In the genomic region with DNA sequence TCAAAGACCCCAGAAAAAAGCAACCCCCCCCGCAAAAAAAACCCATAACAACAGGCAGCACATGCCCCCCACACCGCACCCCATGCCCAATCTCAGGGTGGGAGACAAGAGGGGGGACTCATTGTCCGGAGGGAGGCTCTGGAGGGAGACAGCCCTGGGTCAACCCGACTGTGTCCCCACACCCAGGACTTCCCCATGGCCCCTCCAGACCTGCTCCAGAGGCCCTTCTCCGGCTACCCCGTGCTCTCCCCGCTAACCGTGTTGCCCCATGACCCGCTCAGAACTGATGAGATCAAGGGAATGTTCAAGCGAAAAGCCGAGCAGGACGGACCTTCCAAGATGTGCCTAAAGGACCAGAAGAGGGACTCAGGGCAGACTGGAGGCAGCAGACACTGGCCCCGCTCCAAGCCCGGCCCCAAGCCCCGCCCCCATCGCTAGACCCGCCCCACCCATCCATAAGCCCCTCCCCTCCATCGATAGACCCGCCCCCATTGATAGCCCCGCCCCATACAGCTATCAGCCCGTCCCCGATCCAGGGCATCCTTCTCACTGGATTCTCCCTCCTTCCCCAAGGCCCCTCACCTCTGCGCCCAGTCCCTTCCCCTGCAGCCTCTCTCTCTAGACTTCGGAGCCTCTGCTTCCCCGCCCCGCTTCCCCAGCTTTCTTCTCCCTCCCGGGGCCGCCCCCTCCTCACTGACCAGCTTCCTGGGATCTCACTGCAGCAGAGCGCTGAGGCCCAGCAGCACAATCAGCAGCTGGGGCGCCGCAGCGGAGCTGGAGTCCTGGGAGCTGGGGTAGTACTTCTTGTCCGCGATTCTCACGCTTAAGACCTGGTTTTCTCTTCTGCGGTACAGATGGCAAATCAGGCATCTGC, we compare ENCODE assay signal across 8 cellular contexts. TPM values are rescaled to one million over a fixed set of nuclear protein-coding genes. Genes with fewer than 3 reads are reported as not detected.
DNase-seq lines count a peak whose midpoint lies in the region; ATAC-seq and TF ChIP-seq lines count a peak whose summit lies in the region.

No MANE protein-coding gene starts in this region.

- no peaks in the 10 kb centered on the region for H3K79me2 ChIP-seq in PC-3 (ENCODE audit: low read length)

- 26% methylated on average over 33 of the region's 36 CpGs for WGBS in mesenchymal stem cell
- WGBS in tibial nerve, 2 donors = 37 to 47% methylated on average over 16 to 32 of the region's 36 CpGs

- H3K36me3 ChIP-seq in PC-3 (ENCODE audit: low read depth, low read length) (no peaks in the 10 kb centered on the region), adipocyte (ENCODE audit: control insufficient read depth, insufficient read depth, low read length, severe bottlenecking) (no peaks in the 10 kb centered on the region), mesenchymal stem cell (ENCODE audit: control insufficient read depth in 1 of 2, insufficient read depth in 2 of 2, low read depth in 1 of 2, low read length in 2 of 2) (no peaks in the 10 kb centered on the region), tibial nerve (no peaks in the 10 kb centered on the region)

- BruUV-seq in PC-3 (replicated peaks; lab: Mats Ljungman, UMichigan) = TSS peak; percentile 7

- TF ChIP-seq CTCF in PC-3 (conservative IDR thresholded peaks at IDR 0.05; ENCODE audit: low read depth, low read length) = no peak
- no peak for TF ChIP-seq CTCF in tibial nerve (IDR thresholded peaks at IDR 0.05)

- no peaks in the 10 kb centered on the region for H3K27me3 ChIP-seq in PC-3 (ENCODE audit: low read length)
- H3K27me3 ChIP-seq in adipocyte (replicated peaks; ENCODE audit: control insufficient read depth, insufficient read depth, low read length) = no peaks in the 10 kb centered on the region
- H3K27me3 ChIP-seq in mesenchymal stem cell (ENCODE audit: control insufficient read depth in 1 of 2, insufficient read depth in 1 of 2, low read length in 2 of 2) = peaks cover 6 to 15% of the 10 kb centered on the region in 2 experiments
- H3K27me3 ChIP-seq in tibial nerve = peaks cover 0 to 18% of the 10 kb centered on the region in 2 donors

- H3K4me3 ChIP-seq in PC-3 (ENCODE audit: low read length) = no peak overlapping the region
- no peak overlapping the region for H3K4me3 ChIP-seq in adipocyte (ENCODE audit: low read length)
- no peak overlapping the region for H3K4me3 ChIP-seq in mesenchymal stem cell (ENCODE audit: insufficient read depth in 1 of 2, low read depth in 1 of 2, low read length in 2 of 2)
- peak overlapping the region in 1 of 4 donors; percentile 49 for H3K4me3 ChIP-seq in tibial nerve

- no peaks in the 10 kb centered on the region for H4K20me1 ChIP-seq in PC-3 (ENCODE audit: low read length)

- H3F3A ChIP-seq in PC-3 (ENCODE audit: low read length, unreplicated experiment) = no peaks in the 10 kb centered on the region

- no peaks in the 10 kb centered on the region for H3K79me1 ChIP-seq in mesenchymal stem cell (replicated peaks; ENCODE audit: low read length, poor library complexity, severe bottlenecking)

- CTCF ChIA-PET in PC-3 (lab: Charles Lee) = no interaction called here

- no peak overlapping the region for H4K91ac ChIP-seq in mesenchymal stem cell (ENCODE audit: low read length)

- H2AFZ ChIP-seq in PC-3 (ENCODE audit: low read length) (no peak overlapping the region), mesenchymal stem cell (ENCODE audit: low read depth, low read length) (no peak overlapping the region)

- peak overlapping the region; percentile 71 for H4K8ac ChIP-seq in mesenchymal stem cell (ENCODE audit: low read length)

- H3K9ac ChIP-seq in PC-3 (ENCODE audit: low read length) = no peak overlapping the region
- H3K9ac ChIP-seq in adipocyte (ENCODE audit: low read length) = no peak overlapping the region
- no peak overlapping the region for H3K9ac ChIP-seq in mesenchymal stem cell (ENCODE audit: low read length)

- H3K14ac ChIP-seq in mesenchymal stem cell (ENCODE audit: low read length in 2 of 2) = peak overlapping the region in 1 of 2 experiments; percentile 38

- DNase-seq in ELR (ENCODE audit: low read depth) (peak; percentile 20), PC-3 (no peak), adipocyte (ENCODE audit: low read depth) (peak; percentile 35), mesenchymal stem cell (peak; percentile 62), tibial nerve (ENCODE audit: low spot score in 2 of 2) (no peak), pons (ENCODE audit: low spot score) (no peak)

- peak overlapping the region; percentile 63 for H2BK15ac ChIP-seq in mesenchymal stem cell (ENCODE audit: low read depth, poor library complexity, severe bottlenecking)

- no peak overlapping the region for H3K4ac ChIP-seq in mesenchymal stem cell (ENCODE audit: low read depth in 1 of 2, low read length in 2 of 2)

- no peaks in the 10 kb centered on the region for H3K9me2 ChIP-seq in PC-3 (replicated peaks; ENCODE audit: low read length)

- ATAC-seq in PC-3 (no peak), HG03432 (IDR thresholded peaks at IDR 0.05; ENCODE audit: unreplicated experiment) (no peak), GM18858 (IDR thresholded peaks at IDR 0.05; ENCODE audit: unreplicated experiment) (no peak)

- no peaks in the 10 kb centered on the region for H3K9me3 ChIP-seq in PC-3 (ENCODE audit: low read length)
- H3K9me3 ChIP-seq in adipocyte (ENCODE audit: control insufficient read depth, low read length) = no peaks in the 10 kb centered on the region
- H3K9me3 ChIP-seq in mesenchymal stem cell (ENCODE audit: control insufficient read depth, low read length) = no peaks in the 10 kb centered on the region
- H3K9me3 ChIP-seq in tibial nerve = no peaks in the 10 kb centered on the region

- H2BK120ac ChIP-seq in mesenchymal stem cell (ENCODE audit: low read depth, low read length) = peak overlapping the region; percentile 81

- no peak overlapping the region for H3K23ac ChIP-seq in mesenchymal stem cell (ENCODE audit: low read length in 2 of 2)

- H2BK12ac ChIP-seq in mesenchymal stem cell (ENCODE audit: low read length in 2 of 2) = peak overlapping the region in 1 of 2 experiments; percentile 32

- H3K4me1 ChIP-seq in PC-3 (ENCODE audit: insufficient read depth, low read length) = no peaks in the 10 kb centered on the region
- H3K4me1 ChIP-seq in adipocyte (ENCODE audit: control insufficient read depth, insufficient read depth, low read length) = peaks cover 9% of the 10 kb centered on the region
- H3K4me1 ChIP-seq in mesenchymal stem cell (ENCODE audit: control insufficient read depth, insufficient read depth, low read depth, low read length) = peaks cover 15% of the 10 kb centered on the region
- peaks cover 0 to 29% (median 9%) of the 10 kb centered on the region in 4 donors for H3K4me1 ChIP-seq in tibial nerve

- H3K27ac ChIP-seq in PC-3 (ENCODE audit: low read length) (no peak overlapping the region), mesenchymal stem cell (ENCODE audit: low read length, poor library complexity, severe bottlenecking) (no peak overlapping the region), tibial nerve (peak overlapping the region in 1 of 4 donors; percentile 80)

- intact Hi-C loops in PC-3 (cut with micrococcal nuclease) = no loop called here

- H3K4me2 ChIP-seq in PC-3 (ENCODE audit: low read length) (no peak overlapping the region), mesenchymal stem cell (ENCODE audit: low read length, poor library complexity, severe bottlenecking) (no peak overlapping the region)

- TF ChIP-seq POLR2A in tibial nerve (IDR thresholded peaks at IDR 0.05) = no peak

- POLR2A ChIA-PET in PC-3 (lab: Charles Lee; ENCODE audit: unreplicated experiment) = interaction anchor here (0.5 kb wide), 1 partner anchor 44 kb away, joined by 4 read pairs; no protein-coding TSS in a partner anchor

- H2BK5ac ChIP-seq in mesenchymal stem cell (ENCODE audit: low read depth, low read length, poor library complexity, severe bottlenecking) = no peak overlapping the region

- no peak for TF ChIP-seq EP300 in tibial nerve (IDR thresholded peaks at IDR 0.05)

- no peak overlapping the region for H2AK5ac ChIP-seq in mesenchymal stem cell (ENCODE audit: low read length, severe bottlenecking)

- H3K18ac ChIP-seq in mesenchymal stem cell (ENCODE audit: low read depth in 1 of 2, low read length in 2 of 2) = peak overlapping the region; percentile 71 to 78

RNA-seq across cellular contexts. Expression of gene BST2, which starts 2.2 kb away (rescaled TPM):
- total RNA-seq in PC-3 (2014; rRNA removed) = 0.84 and 1.3 TPM in 2 replicates
- polyA plus RNA-seq in mesenchymal stem cell (2013, experiment 1 of 2) = 56.3 TPM
- 55.0 TPM for polyA plus RNA-seq in mesenchymal stem cell (2013, experiment 2 of 2)
- 10 to 100 TPM; 71.0 to 77.4 (median 72.2) TPM for total RNA-seq in tibial nerve

RNA-seq across cellular contexts. Expression of gene CCDC194, which starts 9.2 kb away (rescaled TPM):
- total RNA-seq in PC-3 (2014; rRNA removed) (not detected in 2 replicates), tibial nerve (1 to 10 TPM in 2 of 4 donors, under 1 TPM in 1, not detected in 1; 0.63 to 4.5 (median 2.0) TPM)
- 0.23 TPM for polyA plus RNA-seq in mesenchymal stem cell (2013, experiment 1 of 2)
- 0.11 TPM for polyA plus RNA-seq in mesenchymal stem cell (2013, experiment 2 of 2)

RNA-seq across cellular contexts. Expression of gene MVB12A, which starts 16.6 kb away (rescaled TPM):
- total RNA-seq in PC-3 (2014; rRNA removed) (82.5 and 103 TPM in 2 replicates), tibial nerve (10 to 100 TPM; 42.8 to 87.9 (median 51.9) TPM)
- 69.3 TPM for polyA plus RNA-seq in mesenchymal stem cell (2013, experiment 1 of 2)
- polyA plus RNA-seq in mesenchymal stem cell (2013, experiment 2 of 2) = 64.2 TPM

RNA-seq across cellular contexts. Expression of gene PLVAP, which starts 26.1 kb away (rescaled TPM):
- total RNA-seq in PC-3 (2014; rRNA removed) = not detected in 2 replicates
- 0.04 TPM for polyA plus RNA-seq in mesenchymal stem cell (2013, experiment 1 of 2)
- 0.33 TPM for polyA plus RNA-seq in mesenchymal stem cell (2013, experiment 2 of 2)
- 100 to 1,000 TPM in 1 of 4 donors, 10 to 100 TPM in 3; 21.8 to 142 (median 78.8) TPM for total RNA-seq in tibial nerve

RNA-seq across cellular contexts. Expression of gene TMEM221, which starts 45.2 kb away (rescaled TPM):
- total RNA-seq in PC-3 (2014; rRNA removed) = 1.7 and 3.0 TPM in 2 replicates
- 0.26 TPM for polyA plus RNA-seq in mesenchymal stem cell (2013, experiment 1 of 2)
- 0.25 TPM for polyA plus RNA-seq in mesenchymal stem cell (2013, experiment 2 of 2)
- 1 to 10 TPM in 1 of 4 donors, under 1 TPM in 2, not detected in 1; 0.21 to 2.0 (median 0.30) TPM for total RNA-seq in tibial nerve

Comparison
In these comparisons a context has a peak if more than half of its experiments do, and no peak if none do; other contexts are left out.
1. DNase-seq: peak in ELR (single experiment), adipocyte (single experiment) and mesenchymal stem cell (single experiment); none in PC-3 (single experiment), tibial nerve (0 of 2) and pons (single experiment).
2. RNA of gene BST2, which starts 2.2 kb away (total RNA-seq): 71.0 to 77.4 TPM in tibial nerve; 0.84 to 1.3 TPM in PC-3; every median in the first group is over 10 times any median in the second.